Comparison of ENCODE assay signal across 17 cellular contexts in the genomic region with DNA sequence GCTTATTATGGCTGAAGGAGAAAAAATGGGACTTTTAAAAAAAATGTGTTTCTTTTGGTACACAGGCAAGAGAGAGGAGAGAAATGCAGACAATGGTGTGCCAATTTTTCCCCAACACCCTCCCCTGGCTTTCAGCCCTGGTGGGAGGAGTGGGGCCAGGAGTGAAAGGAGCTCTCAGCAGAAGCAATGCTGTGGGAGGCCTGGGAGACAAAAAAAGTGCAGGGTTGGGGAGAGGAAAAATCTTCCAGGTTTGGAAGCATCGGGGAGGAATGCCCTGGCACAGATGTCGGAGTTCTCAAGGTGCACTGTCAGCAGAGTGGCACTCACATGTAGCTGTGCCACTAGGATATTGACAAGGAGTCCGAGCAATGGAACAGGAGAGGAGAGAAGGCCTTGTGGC.
"Had no signal": no experiment of that assay in that cellular context is flagged by ENCODE, and none has a peak within 500 bp of the region (broad histone marks: within the 10 kb centered on the region; RNA-seq: fewer than 3 reads in every experiment).

No MANE protein-coding gene starts in this region.

- H3K9me3 Mint-ChIP-seq: nephron had no signal

- H3K4me3 Mint-ChIP-seq: activated naive CD4-positive, alpha-beta T cell treated with anti-CD3 and anti-CD28 coated beads for 36 hours; stimulated activated naive CD8-positive, alpha-beta T cell treated with anti-CD3 and anti-CD28 coated beads, Interleukin-15, Interleukin-2, amounts not matched to agents 100 ng/mL and 50 ng/mL, for 24 hours had no signal

- ATAC-seq: heart right ventricle had no signal

- H3K4me3 ChIP-seq: heart right ventricle, left ventricle myocardium inferior, pancreas, upper lobe of left lung had no signal

- FAIRE-seq: astrocyte, colon, pancreas had no signal

- H3K27ac Mint-ChIP-seq: activated naive CD4-positive, alpha-beta T cell treated with anti-CD3 and anti-CD28 coated beads for 36 hours; stimulated activated naive CD8-positive, alpha-beta T cell treated with anti-CD3 and anti-CD28 coated beads, Interleukin-15, Interleukin-2, amounts not matched to agents 100 ng/mL and 50 ng/mL, for 24 hours had no signal

- DNase-seq: activated CD4-positive, alpha-beta T cell treated with anti-CD3 and anti-CD28 coated beads for 48 hours; activated naive CD4-positive, alpha-beta T cell treated with anti-CD3 and anti-CD28 coated beads for 36 hours; heart right ventricle; islet precursor cell; left ventricle myocardium inferior; mesendoderm; stimulated activated CD4-positive, alpha-beta T cell treated with anti-CD3 and anti-CD28 coated beads, Interleukin-2, amount 100 ng/mL, for 48 hours; stimulated activated CD8-positive, alpha-beta memory T cell treated with anti-CD3 and anti-CD28 coated beads, Interleukin-4, amount 100 ng/mL, for 48 hours; T1000; upper lobe of left lung had no signal

- H3K9me3 ChIP-seq: heart right ventricle, left ventricle myocardium inferior, pancreas, upper lobe of left lung had no signal

- H3K27me3 ChIP-seq: pancreas, upper lobe of left lung had no signal

- H3K27me3 Mint-ChIP-seq: stimulated activated naive CD8-positive, alpha-beta T cell treated with anti-CD3 and anti-CD28 coated beads, Interleukin-15, Interleukin-2, amounts not matched to agents 100 ng/mL and 50 ng/mL, for 24 hours had no signal

- H3K27ac ChIP-seq: foreskin keratinocyte, heart right ventricle, left ventricle myocardium inferior, pancreas, upper lobe of left lung had no signal

- H3K36me3 ChIP-seq: heart right ventricle, left ventricle myocardium inferior, pancreas, upper lobe of left lung, WERI-Rb-1 had no signal

- H3K4me1 ChIP-seq: left ventricle myocardium inferior, pancreas, upper lobe of left lung had no signal
